In the genomic region with DNA sequence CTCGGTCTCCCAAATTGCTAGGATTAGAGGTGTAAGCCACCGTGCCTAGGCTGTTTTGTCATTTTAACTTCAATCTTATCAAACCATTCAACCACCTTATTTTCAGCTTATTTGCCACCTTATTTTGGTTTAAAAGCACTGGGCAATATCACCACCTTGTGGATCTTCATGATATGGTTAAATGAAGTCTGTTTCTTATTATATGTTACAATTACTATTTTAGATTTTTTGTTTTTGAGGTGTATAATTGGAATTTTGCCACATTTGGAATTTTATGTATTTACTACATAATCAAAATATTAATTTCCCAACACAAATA, we compare ENCODE assay signal across 1 cellular context.
TF ChIP-seq lines count a peak whose summit lies in the region.

No MANE protein-coding gene starts in this region.

TF ChIP-seq in H1, 55 proteins besides CTCF, POLR2A, EP300 and RAD21:
- TF ChIP-seq, protein P1, sequence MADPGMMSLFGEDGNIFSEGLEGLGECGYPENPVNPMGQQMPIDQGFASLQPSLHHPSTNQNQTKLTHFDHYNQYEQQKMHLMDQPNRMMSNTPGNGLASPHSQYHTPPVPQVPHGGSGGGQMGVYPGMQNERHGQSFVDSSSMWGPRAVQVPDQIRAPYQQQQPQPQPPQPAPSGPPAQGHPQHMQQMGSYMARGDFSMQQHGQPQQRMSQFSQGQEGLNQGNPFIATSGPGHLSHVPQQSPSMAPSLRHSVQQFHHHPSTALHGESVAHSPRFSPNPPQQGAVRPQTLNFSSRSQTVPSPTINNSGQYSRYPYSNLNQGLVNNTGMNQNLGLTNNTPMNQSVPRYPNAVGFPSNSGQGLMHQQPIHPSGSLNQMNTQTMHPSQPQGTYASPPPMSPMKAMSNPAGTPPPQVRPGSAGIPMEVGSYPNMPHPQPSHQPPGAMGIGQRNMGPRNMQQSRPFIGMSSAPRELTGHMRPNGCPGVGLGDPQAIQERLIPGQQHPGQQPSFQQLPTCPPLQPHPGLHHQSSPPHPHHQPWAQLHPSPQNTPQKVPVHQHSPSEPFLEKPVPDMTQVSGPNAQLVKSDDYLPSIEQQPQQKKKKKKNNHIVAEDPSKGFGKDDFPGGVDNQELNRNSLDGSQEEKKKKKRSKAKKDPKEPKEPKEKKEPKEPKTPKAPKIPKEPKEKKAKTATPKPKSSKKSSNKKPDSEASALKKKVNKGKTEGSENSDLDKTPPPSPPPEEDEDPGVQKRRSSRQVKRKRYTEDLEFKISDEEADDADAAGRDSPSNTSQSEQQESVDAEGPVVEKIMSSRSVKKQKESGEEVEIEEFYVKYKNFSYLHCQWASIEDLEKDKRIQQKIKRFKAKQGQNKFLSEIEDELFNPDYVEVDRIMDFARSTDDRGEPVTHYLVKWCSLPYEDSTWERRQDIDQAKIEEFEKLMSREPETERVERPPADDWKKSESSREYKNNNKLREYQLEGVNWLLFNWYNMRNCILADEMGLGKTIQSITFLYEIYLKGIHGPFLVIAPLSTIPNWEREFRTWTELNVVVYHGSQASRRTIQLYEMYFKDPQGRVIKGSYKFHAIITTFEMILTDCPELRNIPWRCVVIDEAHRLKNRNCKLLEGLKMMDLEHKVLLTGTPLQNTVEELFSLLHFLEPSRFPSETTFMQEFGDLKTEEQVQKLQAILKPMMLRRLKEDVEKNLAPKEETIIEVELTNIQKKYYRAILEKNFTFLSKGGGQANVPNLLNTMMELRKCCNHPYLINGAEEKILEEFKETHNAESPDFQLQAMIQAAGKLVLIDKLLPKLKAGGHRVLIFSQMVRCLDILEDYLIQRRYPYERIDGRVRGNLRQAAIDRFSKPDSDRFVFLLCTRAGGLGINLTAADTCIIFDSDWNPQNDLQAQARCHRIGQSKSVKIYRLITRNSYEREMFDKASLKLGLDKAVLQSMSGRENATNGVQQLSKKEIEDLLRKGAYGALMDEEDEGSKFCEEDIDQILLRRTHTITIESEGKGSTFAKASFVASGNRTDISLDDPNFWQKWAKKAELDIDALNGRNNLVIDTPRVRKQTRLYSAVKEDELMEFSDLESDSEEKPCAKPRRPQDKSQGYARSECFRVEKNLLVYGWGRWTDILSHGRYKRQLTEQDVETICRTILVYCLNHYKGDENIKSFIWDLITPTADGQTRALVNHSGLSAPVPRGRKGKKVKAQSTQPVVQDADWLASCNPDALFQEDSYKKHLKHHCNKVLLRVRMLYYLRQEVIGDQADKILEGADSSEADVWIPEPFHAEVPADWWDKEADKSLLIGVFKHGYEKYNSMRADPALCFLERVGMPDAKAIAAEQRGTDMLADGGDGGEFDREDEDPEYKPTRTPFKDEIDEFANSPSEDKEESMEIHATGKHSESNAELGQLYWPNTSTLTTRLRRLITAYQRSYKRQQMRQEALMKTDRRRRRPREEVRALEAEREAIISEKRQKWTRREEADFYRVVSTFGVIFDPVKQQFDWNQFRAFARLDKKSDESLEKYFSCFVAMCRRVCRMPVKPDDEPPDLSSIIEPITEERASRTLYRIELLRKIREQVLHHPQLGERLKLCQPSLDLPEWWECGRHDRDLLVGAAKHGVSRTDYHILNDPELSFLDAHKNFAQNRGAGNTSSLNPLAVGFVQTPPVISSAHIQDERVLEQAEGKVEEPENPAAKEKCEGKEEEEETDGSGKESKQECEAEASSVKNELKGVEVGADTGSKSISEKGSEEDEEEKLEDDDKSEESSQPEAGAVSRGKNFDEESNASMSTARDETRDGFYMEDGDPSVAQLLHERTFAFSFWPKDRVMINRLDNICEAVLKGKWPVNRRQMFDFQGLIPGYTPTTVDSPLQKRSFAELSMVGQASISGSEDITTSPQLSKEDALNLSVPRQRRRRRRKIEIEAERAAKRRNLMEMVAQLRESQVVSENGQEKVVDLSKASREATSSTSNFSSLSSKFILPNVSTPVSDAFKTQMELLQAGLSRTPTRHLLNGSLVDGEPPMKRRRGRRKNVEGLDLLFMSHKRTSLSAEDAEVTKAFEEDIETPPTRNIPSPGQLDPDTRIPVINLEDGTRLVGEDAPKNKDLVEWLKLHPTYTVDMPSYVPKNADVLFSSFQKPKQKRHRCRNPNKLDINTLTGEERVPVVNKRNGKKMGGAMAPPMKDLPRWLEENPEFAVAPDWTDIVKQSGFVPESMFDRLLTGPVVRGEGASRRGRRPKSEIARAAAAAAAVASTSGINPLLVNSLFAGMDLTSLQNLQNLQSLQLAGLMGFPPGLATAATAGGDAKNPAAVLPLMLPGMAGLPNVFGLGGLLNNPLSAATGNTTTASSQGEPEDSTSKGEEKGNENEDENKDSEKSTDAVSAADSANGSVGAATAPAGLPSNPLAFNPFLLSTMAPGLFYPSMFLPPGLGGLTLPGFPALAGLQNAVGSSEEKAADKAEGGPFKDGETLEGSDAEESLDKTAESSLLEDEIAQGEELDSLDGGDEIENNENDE (IDR thresholded peaks at IDR 0.05; ENCODE audit: insufficient replicate concordance, low read length), result no peak
- no peak for TF ChIP-seq NRF1 (IDR thresholded peaks at IDR 0.05; ENCODE audit: low read depth, low read length)
- no peak for TF ChIP-seq CHD2 (IDR thresholded peaks at IDR 0.05; ENCODE audit: low read length)
- TF ChIP-seq CTBP2 (IDR thresholded peaks at IDR 0.05; ENCODE audit: borderline replicate concordance, insufficient read depth, insufficient read length, low read length), result no peak
- no peak for TF ChIP-seq CHD1 (IDR thresholded peaks at IDR 0.05; ENCODE audit: low read depth, low read length)
- no peak for TF ChIP-seq TCF12 (IDR thresholded peaks at IDR 0.05; ENCODE audit: low read depth, low read length)
- no peak for TF ChIP-seq SAP30 (IDR thresholded peaks at IDR 0.05; ENCODE audit: insufficient read depth, insufficient replicate concordance, low read length)
- no peak for TF ChIP-seq SRF (IDR thresholded peaks at IDR 0.05; ENCODE audit: low read depth, low read length)
- no peak for TF ChIP-seq EGR1 (IDR thresholded peaks at IDR 0.05; ENCODE audit: borderline replicate concordance, low read depth, low read length)
- no peak for TF ChIP-seq CEBPB (IDR thresholded peaks at IDR 0.05; ENCODE audit: low read depth, low read length)
- TF ChIP-seq KDM4A (IDR thresholded peaks at IDR 0.05; ENCODE audit: low read depth, low read length, severe bottlenecking), result no peak
- no peak for TF ChIP-seq BACH1 (IDR thresholded peaks at IDR 0.05; ENCODE audit: low read length)
